Comparison of ENCODE assay signal across 7 cellular contexts in the genomic region with DNA sequence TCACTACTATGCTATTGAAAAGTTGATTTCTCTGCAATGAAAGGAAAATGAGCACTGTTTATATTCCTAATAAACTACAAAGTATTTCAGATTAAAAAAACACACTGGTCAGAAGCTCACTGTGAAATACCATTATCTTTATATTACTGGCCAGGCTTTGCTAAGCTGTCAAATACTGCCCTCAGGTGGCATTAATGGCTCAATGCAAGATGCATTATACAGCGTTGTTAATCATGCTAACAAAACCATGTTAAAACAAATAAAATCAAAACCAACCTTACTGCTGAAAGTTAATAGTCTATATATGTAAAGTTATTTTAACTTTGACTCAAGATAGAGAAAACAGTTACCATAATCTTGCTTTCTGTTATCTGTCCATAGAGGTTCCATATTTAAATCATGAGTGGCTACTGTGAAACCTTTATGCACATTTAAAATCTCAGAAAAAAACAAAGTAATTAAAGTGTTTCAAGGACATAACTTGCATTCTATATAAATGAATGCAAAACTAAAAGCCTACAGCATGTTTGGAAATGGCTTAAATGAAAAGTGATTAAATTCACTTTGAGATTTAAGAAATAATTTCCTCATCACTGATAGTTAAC.
DNase-seq lines count a peak whose midpoint lies in the region; ATAC-seq and TF ChIP-seq lines count a peak whose summit lies in the region.

No MANE protein-coding gene starts in this region.

- no peak overlapping the region for H3K27ac ChIP-seq in HEK293 (ENCODE audit: extremely low read depth, low read depth, low read length)

- H3K4me1 ChIP-seq in HEK293 (ENCODE audit: control insufficient read depth, insufficient read depth, low read length) = no peaks in the 10 kb centered on the region

- peaks cover 9 to 22% of the 10 kb centered on the region in 2 experiments for H3K36me3 ChIP-seq in HEK293 (ENCODE audit: control insufficient read depth in 2 of 2, insufficient read depth in 1 of 2, low read length in 2 of 2)

- ATAC-seq in HG02938 (IDR thresholded peaks at IDR 0.05; ENCODE audit: unreplicated experiment) = no peak

- TF ChIP-seq CTCF in HEK293 (tag by site-specific recombination; IDR thresholded peaks at IDR 0.05) = peak; percentile 54
- TF ChIP-seq CTCF in fibroblast of villous mesenchyme (IDR thresholded peaks at IDR 0.05; ENCODE audit: insufficient read depth, low read depth, low read length) = peak; percentile 87

- no peak overlapping the region for H3K4me3 ChIP-seq in HEK293 (ENCODE audit: low read depth, low read length)
- no peak overlapping the region for H3K4me3 ChIP-seq in fibroblast of villous mesenchyme (ENCODE audit: low read depth, low read length)

- DNase-seq in EL (peak; percentile 48), NCI-H2107 (lab: John Stamatoyannopoulos, UW) (peak; percentile 12), fibroblast of villous mesenchyme (ENCODE audit: low read depth) (peak; percentile 61), pons (ENCODE audit: low spot score) (peak; percentile 66)
- peak; percentile 42 for DNase-seq in activated CD4-positive, alpha-beta T cell treated with anti-CD3 and anti-CD28 coated beads for 48 hours

- H3K9me3 ChIP-seq in HEK293 (ENCODE audit: control insufficient read depth, insufficient read depth, low read depth, low read length) = no peaks in the 10 kb centered on the region

- POLR2A ChIA-PET in HEK293 (lab: Yijun Ruan, JAX) = no interaction called here

- CTCF ChIA-PET in HEK293 (lab: Yijun Ruan, JAX) = interaction anchor here (0.6 to 2.3 kb wide), 12 partner anchors 11 to 547 kb away, joined by 3 to 8 read pairs (median 3); a partner anchor contains a TSS

TF ChIP-seq in HEK293, 187 proteins besides CTCF, POLR2A, EP300 and RAD21:
- no peak for TF ChIP-seq ZNF707 (tag by site-specific recombination; IDR thresholded peaks at IDR 0.05)
- TF ChIP-seq ZNF654 (tag by site-specific recombination; IDR thresholded peaks at IDR 0.05; ENCODE audit: low read depth) = peak; percentile 79

Comparison
In these comparisons a context has a peak if more than half of its experiments do, and no peak if none do; other contexts are left out.
1. DNase-seq: peak in every context shown above with its lines; median percentile 66 in pons; 61 in fibroblast of villous mesenchyme; 48 in EL; 42 in activated CD4-positive, alpha-beta T cell treated with anti-CD3 and anti-CD28 coated beads for 48 hours; 12 in NCI-H2107.